ENCODE assay signal across 8 cellular contexts in the genomic region with DNA sequence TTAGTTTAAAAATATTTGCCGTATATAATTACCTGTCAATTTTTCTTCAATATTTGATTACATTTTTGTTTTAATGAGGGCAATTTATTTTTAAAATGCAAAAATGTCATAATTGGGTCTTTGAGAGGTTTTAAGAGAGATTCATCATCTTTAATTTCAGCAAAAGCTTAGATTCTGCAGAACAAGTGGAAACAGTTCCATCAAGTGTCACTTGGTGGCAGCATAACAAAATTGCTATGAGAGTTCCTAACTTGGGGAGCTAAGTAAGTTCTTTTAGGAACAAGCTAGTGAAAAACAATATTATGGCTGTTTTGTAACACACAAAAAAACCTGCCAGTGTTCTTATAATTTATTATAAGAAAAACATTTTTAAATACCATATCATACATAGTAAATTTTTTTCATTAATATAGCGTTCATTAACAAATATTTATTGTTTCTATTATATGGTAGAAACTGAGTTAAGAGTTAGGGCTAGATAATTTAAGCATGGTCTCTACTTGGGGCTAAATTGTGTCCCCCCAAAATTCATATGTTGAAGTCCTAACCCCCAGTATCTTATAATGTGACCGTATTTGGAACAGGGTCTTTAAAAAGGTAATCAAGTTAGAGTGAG.
DNase-seq lines count a peak whose midpoint lies in the region; ATAC-seq, FAIRE-seq and TF ChIP-seq lines count a peak whose summit lies in the region.

No MANE protein-coding gene starts in this region.

- H3K56ac ChIP-seq in H1 (replicated peaks; ENCODE audit: insufficient read length, low read depth, low read length): no peak overlapping the region

- H3K14ac ChIP-seq in H1 (ENCODE audit: insufficient read length): no peak overlapping the region

- CTCF ChIA-PET in H1 (lab: Charles Lee; ENCODE audit: partially characterized antibody): interaction anchor here (0.6 to 3.2 kb wide), 30 partner anchors 8 to 722 kb away, joined by 3 to 27 read pairs (median 4); no protein-coding TSS in a partner anchor

- H3F3A ChIP-seq in neural cell (ENCODE audit: insufficient read depth, low read length, poor library complexity, severe bottlenecking): no peaks in the 10 kb centered on the region

- H3K4me3 ChIP-seq in DND-41 (ENCODE audit: low read depth in 1 of 2, low read length in 2 of 2): no peak overlapping the region
- no peak overlapping the region for H3K4me3 ChIP-seq in H7 (ENCODE audit: insufficient read depth, low read depth, low read length)
- no peak overlapping the region for H3K4me3 ChIP-seq in H1 (ENCODE audit: extremely low read depth in 1 of 4, insufficient read depth in 2 of 4, low read depth in 3 of 4, low read length in 4 of 4)
- H3K4me3 ChIP-seq in neural cell (ENCODE audit: low read length): no peak overlapping the region

- no peak overlapping the region for H3K18ac ChIP-seq in H1 (ENCODE audit: extremely low read depth, low read length)

- H3K4me2 ChIP-seq in DND-41 (ENCODE audit: insufficient read depth, low read length): no peak overlapping the region
- H3K4me2 ChIP-seq in H1 (ENCODE audit: insufficient read depth in 1 of 2, low read depth in 2 of 2, low read length in 2 of 2): no peak overlapping the region
- H3K4me2 ChIP-seq in neural cell (ENCODE audit: low read length): no peak overlapping the region

- H2BK15ac ChIP-seq in H1 (ENCODE audit: low read length): no peak overlapping the region

- peak; percentile 56; the same call in 2 of the 3 replicates for ATAC-seq in DND-41 (ENCODE audit: insufficient read depth, low read depth)
- no peak for ATAC-seq in HG02571 (IDR thresholded peaks at IDR 0.05; ENCODE audit: unreplicated experiment)
- ATAC-seq in activated naive CD8-positive, alpha-beta T cell treated with anti-CD3 and anti-CD28 coated beads, Interleukin-2, amount 50 U/mL, for 24 hours: no peak

- TF ChIP-seq CTCF in DND-41 (IDR thresholded peaks at IDR 0.05; ENCODE audit: borderline replicate concordance, extremely low read depth, low read length, poor library complexity, severe bottlenecking) (peak; percentile 77), H1 (IDR thresholded peaks at IDR 0.05; ENCODE audit: control extremely low read depth in 1 of 3, insufficient read depth in 1 of 3, low read depth in 1 of 3, low read length in 3 of 3) (peak in 2 of 3 experiments; percentile 38 to 53; a peak in 2 of 4 replicates), neural cell (IDR thresholded peaks at IDR 0.05; ENCODE audit: poor library complexity, severe bottlenecking) (peak; percentile 79)

- no peaks in the 10 kb centered on the region for H3K9me3 ChIP-seq in DND-41 (ENCODE audit: insufficient read depth, low read length, severe bottlenecking)
- no peaks in the 10 kb centered on the region for H3K9me3 ChIP-seq in H1 (ENCODE audit: insufficient read depth in 2 of 2, low read depth in 1 of 2, low read length in 1 of 2)
- no peaks in the 10 kb centered on the region for H3K9me3 ChIP-seq in neural cell (ENCODE audit: low read length)

- H4K20me1 ChIP-seq in DND-41 (ENCODE audit: insufficient read depth, low read length) (no peaks in the 10 kb centered on the region), H1 (replicated peaks in 1 of 2; ENCODE audit: control insufficient read depth in 1 of 2, insufficient read depth in 2 of 2, low read length in 2 of 2) (no peaks in the 10 kb centered on the region), neural cell (ENCODE audit: insufficient read depth) (no peaks in the 10 kb centered on the region)

- H3K27ac ChIP-seq in DND-41 (ENCODE audit: low read length): no peak overlapping the region
- no peak overlapping the region for H3K27ac ChIP-seq in H1 (ENCODE audit: low read depth, low read length)
- no peak overlapping the region for H3K27ac ChIP-seq in neural cell (ENCODE audit: low read length)

- TF ChIP-seq EP300 in H1 (IDR thresholded peaks at IDR 0.05; ENCODE audit: borderline replicate concordance in 1 of 2, low read depth in 2 of 2, low read length in 2 of 2) (no peak), neural cell (conservative IDR thresholded peaks at IDR 0.05; ENCODE audit: poor library complexity, severe bottlenecking) (no peak)

- H3K9me3 Mint-ChIP-seq in activated naive CD8-positive, alpha-beta T cell treated with anti-CD3 and anti-CD28 coated beads, Interleukin-2, amount 50 U/mL, for 24 hours: peaks cover 4% of the 10 kb centered on the region

- no peaks in the 10 kb centered on the region for H3K23me2 ChIP-seq in H1 (ENCODE audit: low read depth, low read length)

- no peak overlapping the region for H3K4me3 Mint-ChIP-seq in activated naive CD8-positive, alpha-beta T cell treated with anti-CD3 and anti-CD28 coated beads, Interleukin-2, amount 50 U/mL, for 24 hours

- H2BK12ac ChIP-seq in H1 (ENCODE audit: low read depth, low read length): no peak overlapping the region

- no peak overlapping the region for H4K5ac ChIP-seq in H1 (ENCODE audit: insufficient read length, low read depth, low read length)

- H3K36me3 Mint-ChIP-seq in activated naive CD8-positive, alpha-beta T cell treated with anti-CD3 and anti-CD28 coated beads, Interleukin-2, amount 50 U/mL, for 24 hours (ENCODE audit: low read depth): no peaks in the 10 kb centered on the region

- no peak overlapping the region for H3K4ac ChIP-seq in H1 (replicated peaks; ENCODE audit: insufficient read length, low read depth, low read length)

- no peak overlapping the region for H4K91ac ChIP-seq in H1 (replicated peaks; ENCODE audit: insufficient read length, low read length)

- no peak for FAIRE-seq in H1 (lab: Jason Lieb, UNC)

- no peak overlapping the region for H2AK5ac ChIP-seq in H1 (ENCODE audit: low read depth, low read length)

- no peaks in the 10 kb centered on the region for H3K36me3 ChIP-seq in DND-41 (ENCODE audit: insufficient read depth, low read length)
- H3K36me3 ChIP-seq in H7 (replicated peaks; ENCODE audit: control insufficient read depth, insufficient read depth, low read length): no peaks in the 10 kb centered on the region
- no peaks in the 10 kb centered on the region for H3K36me3 ChIP-seq in H1 (ENCODE audit: control insufficient read depth in 2 of 4, insufficient read depth in 4 of 4, low read length in 3 of 4)
- H3K36me3 ChIP-seq in neural cell (ENCODE audit: insufficient read depth, low read length): no peaks in the 10 kb centered on the region

- DNase-seq in DND-41 (peak; percentile 29), H7 (peak; percentile 14), NOMO-1 treated with DMSO at 0.1 percent for 48 hours (lab: John Stamatoyannopoulos, UW; ENCODE audit: unreplicated experiment) (peak; percentile 55), H1 (ENCODE audit: low read depth in 1 of 2, low spot score in 2 of 2) (no peak), T-helper 2 cell (no peak)
- DNase-seq in activated naive CD8-positive, alpha-beta T cell treated with anti-CD3 and anti-CD28 coated beads, Interleukin-2, amount 50 U/mL, for 24 hours: no peak

- no peak overlapping the region for H2BK5ac ChIP-seq in H1 (ENCODE audit: low read depth, low read length)

- H2BK20ac ChIP-seq in H1 (ENCODE audit: low read length): no peak overlapping the region

- no peak overlapping the region for H3K27ac Mint-ChIP-seq in activated naive CD8-positive, alpha-beta T cell treated with anti-CD3 and anti-CD28 coated beads, Interleukin-2, amount 50 U/mL, for 24 hours

- H3K4me1 ChIP-seq in DND-41 (ENCODE audit: insufficient read depth, low read length) (no peaks in the 10 kb centered on the region), H1 (replicated peaks in 1 of 4; ENCODE audit: control insufficient read depth in 3 of 4, insufficient read depth in 4 of 4, low read length in 3 of 4) (no peaks in the 10 kb centered on the region)

- TF ChIP-seq POLR2A in H1 (IDR thresholded peaks at IDR 0.05; ENCODE audit: control extremely low read depth in 1 of 2, low read depth in 2 of 2, low read length in 2 of 2): no peak

- no peaks in the 10 kb centered on the region for H3K79me2 ChIP-seq in DND-41 (ENCODE audit: insufficient read depth, low read length)
- H3K79me2 ChIP-seq in H1 (ENCODE audit: control insufficient read depth in 1 of 2, insufficient read depth in 2 of 2, low read length in 2 of 2): no peaks in the 10 kb centered on the region
- H3K79me2 ChIP-seq in neural cell (replicated peaks; ENCODE audit: insufficient read depth, low read length): no peaks in the 10 kb centered on the region

- H3K9me2 ChIP-seq in neural cell (ENCODE audit: insufficient read depth, low read length): no peaks in the 10 kb centered on the region

- H3K27me3 ChIP-seq in DND-41 (ENCODE audit: insufficient read depth, low read length, poor library complexity) (no peaks in the 10 kb centered on the region), H7 (ENCODE audit: control insufficient read depth, insufficient read depth, low read length) (no peaks in the 10 kb centered on the region), H1 (replicated peaks in 1 of 4; ENCODE audit: control insufficient read depth in 3 of 4, extremely low read depth in 1 of 4, insufficient read depth in 3 of 4, low read length in 3 of 4) (no peaks in the 10 kb centered on the region), neural cell (ENCODE audit: insufficient read depth, low read depth, low read length) (no peaks in the 10 kb centered on the region)

- POLR2A ChIA-PET in H1 (lab: Charles Lee; ENCODE audit: partially characterized antibody): no interaction called here

- TF ChIP-seq RAD21 in H1 (IDR thresholded peaks at IDR 0.05 in 1 of 2, conservative IDR thresholded peaks at IDR 0.05 in 1 of 2; ENCODE audit: low read depth in 2 of 2, low read length in 2 of 2) (peak; percentile 68 to 71), neural cell (conservative IDR thresholded peaks at IDR 0.05) (peak; percentile 82)

- H3K27me3 Mint-ChIP-seq in activated naive CD8-positive, alpha-beta T cell treated with anti-CD3 and anti-CD28 coated beads, Interleukin-2, amount 50 U/mL, for 24 hours: no peaks in the 10 kb centered on the region

- H2AFZ ChIP-seq in DND-41 (ENCODE audit: low read depth, low read length): no peak overlapping the region
- H2AFZ ChIP-seq in H1 (ENCODE audit: low read length): no peak overlapping the region
- H2AFZ ChIP-seq in neural cell (ENCODE audit: low read depth, low read length): no peak overlapping the region

- H3K23ac ChIP-seq in H1 (ENCODE audit: insufficient read length): no peak overlapping the region

- H3K79me1 ChIP-seq in H1 (ENCODE audit: low read depth, low read length): no peaks in the 10 kb centered on the region

- no peaks in the 10 kb centered on the region for H3K4me1 Mint-ChIP-seq in activated naive CD8-positive, alpha-beta T cell treated with anti-CD3 and anti-CD28 coated beads, Interleukin-2, amount 50 U/mL, for 24 hours

- WGBS in H1 (ENCODE audit: extremely low coverage in 1 of 2, insufficient coverage in 1 of 2, insufficient read length in 1 of 2, insufficient replicate concordance in 2 of 2, low coverage in 1 of 2, low lambda C conversion rate in 2 of 2, missing lambda C conversion rate in 1 of 2), 2 experiments: 84% methylated on average over 3 of the region's 3 CpGs; no CpG with 5 or more reads in 1 of the 2 experiments

- no peak overlapping the region for H2BK120ac ChIP-seq in H1 (replicated peaks; ENCODE audit: low read depth, low read length)

- H4K8ac ChIP-seq in H1 (ENCODE audit: extremely low read depth, insufficient read depth, low read length): no peak overlapping the region

- H3K9ac ChIP-seq in DND-41 (ENCODE audit: low read depth, low read length) (no peak overlapping the region), H1 (replicated peaks in 1 of 4; ENCODE audit: extremely low read depth in 1 of 4, low read depth in 3 of 4, low read length in 3 of 4) (no peak overlapping the region), neural cell (ENCODE audit: low read length) (no peak overlapping the region)

Comparison
In these comparisons a context has a peak if more than half of its experiments do, and no peak if none do; other contexts are left out.
1. DNase-seq: peak in DND-41 (single experiment), H7 (single experiment) and NOMO-1 treated with DMSO at 0.1 percent for 48 hours (single experiment); none in H1 (0 of 2), activated naive CD8-positive, alpha-beta T cell treated with anti-CD3 and anti-CD28 coated beads, Interleukin-2, amount 50 U/mL, for 24 hours (single experiment) and T-helper 2 cell (0 of 5).
2. Peak in every context shown above with its lines, with median percentiles within 50 percentile points of each other: CTCF ChIP-seq.